15 cellular contexts compared by ENCODE assay signal in genomic region chr10:43216931-43217562, GRCh38.
"Had no signal": no experiment of that assay in that cellular context is flagged by ENCODE, and none has a peak within 500 bp of the region (broad histone marks: within the 10 kb centered on the region; RNA-seq: fewer than 3 reads in every experiment).

No MANE protein-coding gene starts in this region.

- H3K4me1 ChIP-seq: adrenal gland, colonic mucosa, foreskin keratinocyte, stomach had no signal

- ATAC-seq: foreskin keratinocyte had no signal

- DNase-seq: activated CD4-positive, alpha-beta T cell treated with anti-CD3 and anti-CD28 coated beads, Interleukin-2, amount 50 U/mL, for 4 hours; activated gamma-delta T cell; adrenal gland; colonic mucosa; foreskin keratinocyte; hippocampal formation; naive B cell; stimulated activated CD4-positive, alpha-beta T cell treated with anti-CD3 and anti-CD28 coated beads, Interleukin-2, amount 100 ng/mL, for 24 hours; stomach had no signal

- H3K36me3 Mint-ChIP-seq: activated naive CD4-positive, alpha-beta T cell treated with anti-CD3 and anti-CD28 coated beads, Interleukin-2, amount 50 U/mL, for 24 hours; naive B cell; type B pancreatic cell had no signal

- H3K4me1 Mint-ChIP-seq: activated naive CD4-positive, alpha-beta T cell treated with anti-CD3 and anti-CD28 coated beads, Interleukin-2, amount 50 U/mL, for 24 hours; naive B cell had no signal

- H3K27me3 ChIP-seq: adrenal gland, cardiac muscle cell, colonic mucosa had no signal

- H3K27me3 Mint-ChIP-seq: activated naive CD4-positive, alpha-beta T cell treated with anti-CD3 and anti-CD28 coated beads, Interleukin-2, amount 50 U/mL, for 24 hours had no signal

- H3K9me3 Mint-ChIP-seq: activated naive CD4-positive, alpha-beta T cell treated with anti-CD3 and anti-CD28 coated beads, Interleukin-2, amount 50 U/mL, for 24 hours; naive B cell; T-helper 2 cell treated with Interferon-gamma antibody and Interleukin-4, amounts not matched to agents 5 μg/mL and 100 μg/mL, for 36 hours; type B pancreatic cell had no signal

- H3K36me3 ChIP-seq: adrenal gland, cardiac muscle cell, colonic mucosa, stomach had no signal

- H3K79me2 ChIP-seq: parathyroid adenoma had no signal

- H3K9me3 ChIP-seq: adrenal gland, colonic mucosa, stomach had no signal

- H3K4me3 Mint-ChIP-seq: activated naive CD4-positive, alpha-beta T cell treated with anti-CD3 and anti-CD28 coated beads, Interleukin-2, amount 50 U/mL, for 24 hours; T-helper 2 cell treated with Interferon-gamma antibody and Interleukin-4, amounts not matched to agents 5 μg/mL and 100 μg/mL, for 36 hours; type B pancreatic cell had no signal

- H3K27ac Mint-ChIP-seq: activated naive CD4-positive, alpha-beta T cell treated with anti-CD3 and anti-CD28 coated beads, Interleukin-2, amount 50 U/mL, for 24 hours; T-helper 2 cell treated with Interferon-gamma antibody and Interleukin-4, amounts not matched to agents 5 μg/mL and 100 μg/mL, for 36 hours; type B pancreatic cell had no signal

- H3K27ac ChIP-seq: adrenal gland, cardiac muscle cell, colonic mucosa, foreskin keratinocyte, parathyroid adenoma, SK-N-MC, stomach had no signal

- H2AFZ ChIP-seq: parathyroid adenoma had no signal

- H3K4me3 ChIP-seq: adrenal gland, cardiac muscle cell, colonic mucosa, SK-N-MC, stomach had no signal
